In the genomic region with DNA sequence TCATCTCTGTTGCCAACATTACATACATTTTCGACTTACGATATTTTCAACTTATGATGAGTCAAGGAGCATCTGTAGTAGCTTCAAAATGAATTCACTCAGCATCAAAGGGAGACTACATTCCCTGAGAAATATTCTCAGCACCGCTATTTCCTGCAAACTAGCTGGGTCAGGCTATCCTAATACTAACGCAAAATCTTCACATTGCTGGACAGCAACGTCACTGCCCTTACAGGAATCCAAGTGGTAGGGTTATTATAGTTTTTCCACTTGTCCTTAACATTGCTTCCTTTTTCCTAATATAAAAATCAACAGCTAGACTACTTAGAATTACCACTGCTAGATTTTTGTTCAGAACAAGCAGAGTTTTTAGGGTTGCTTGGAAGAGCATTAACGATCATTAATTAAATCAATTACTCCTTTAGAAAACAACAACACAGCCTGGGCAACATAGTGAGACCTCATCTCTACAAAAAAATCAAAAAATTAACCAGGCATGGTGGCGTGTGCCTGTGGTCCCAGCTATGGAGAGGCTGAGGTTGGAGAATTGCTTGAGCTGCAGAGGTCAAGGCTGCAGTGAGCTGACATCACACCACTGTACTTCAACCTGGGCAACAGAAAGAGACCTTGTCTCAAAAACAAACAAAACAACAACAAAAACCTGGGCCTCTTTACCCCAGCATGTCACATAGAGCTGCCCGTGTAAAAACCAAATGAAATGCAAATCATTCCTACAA, we compare ENCODE assay signal across 14 cellular contexts. TPM values are rescaled to one million over a fixed set of nuclear protein-coding genes. Genes with fewer than 3 reads are reported as not detected.
A peak's percentile ranks its signal among the peaks of the same experiment; 100 is the strongest.
DNase-seq lines count a peak whose midpoint lies in the region; ATAC-seq and TF ChIP-seq lines count a peak whose summit lies in the region.
"Had no signal": no experiment of that assay in that cellular context is flagged by ENCODE, and none has a peak within 500 bp of the region (broad histone marks: within the 10 kb centered on the region; RNA-seq: fewer than 3 reads in every experiment).

No MANE protein-coding gene starts in this region.

- intact Hi-C loops in Right ventricle myocardium superior (cut with DNase I) = loop anchor here (10.0 kb wide), 2 partner anchors 68 to 478 kb away; no protein-coding TSS in a partner anchor

- peaks cover 100% of the 10 kb centered on the region for H4K20me1 ChIP-seq in BLaER1

- H3K4me3 Mint-ChIP-seq in WTC11 (no peak overlapping the region), nephron progenitor cell (no peak overlapping the region)

- peaks cover 17% of the 10 kb centered on the region for H3K36me3 ChIP-seq in BLaER1
- H3K36me3 ChIP-seq: tibial artery had no signal

- peaks cover 64% of the 10 kb centered on the region for H3K4me1 Mint-ChIP-seq in WTC11
- peaks cover 48% of the 10 kb centered on the region for H3K4me1 Mint-ChIP-seq in nephron progenitor cell

- no peak for DNase-seq in WTC11 (ENCODE audit: low spot score)
- DNase-seq in Right ventricle myocardium superior = no peak
- DNase-seq in nephron progenitor cell = no peak
- no peak for DNase-seq in NCI-H1436 treated with DMSO at 0.1 percent for 48 hours (lab: John Stamatoyannopoulos, UW)
- no peak for DNase-seq in OCI-M2 (lab: John Stamatoyannopoulos, UW; ENCODE audit: unreplicated experiment)
- DNase-seq in GM10266 (ENCODE audit: extremely low spot score) = no peak
- DNase-seq: CD8-positive, alpha-beta memory T cell; glutamatergic neuron; NCI-H1105 treated with DMSO at 0.1 percent for 48 hours; stimulated activated CD4-positive, alpha-beta T cell treated with anti-CD3 and anti-CD28 coated beads, Interleukin-4, amount 100 ng/mL, for 4 hours; tibial artery had no signal

- no peak for TF ChIP-seq CTCF in WTC11 (IDR thresholded peaks at IDR 0.05)
- TF ChIP-seq CTCF in nephron progenitor cell (IDR thresholded peaks at IDR 0.05) = no peak
- no peak for TF ChIP-seq CTCF in GM10266 (IDR thresholded peaks at IDR 0.05; ENCODE audit: control insufficient read depth, insufficient read depth, low read depth, missing control alignments)

- ATAC-seq in WTC11 (peak; percentile 46), Right ventricle myocardium superior (ENCODE audit: poor library complexity) (peak; percentile 56), GM21529 (IDR thresholded peaks at IDR 0.05; ENCODE audit: unreplicated experiment) (no peak)

- POLR2A ChIA-PET in WTC11 (lab: Charles Lee) = interaction anchor here (1.2 to 2.3 kb wide), 2 partner anchors 11 to 28 kb away, joined by 3 to 7 read pairs; a partner anchor contains a TSS

- H3K4me1 ChIP-seq in BLaER1 = peaks cover 92% of the 10 kb centered on the region

- peak overlapping the region; percentile 23; the same call in 1 of the 2 replicates for H3K27ac ChIP-seq in BLaER1

- H3K27ac Mint-ChIP-seq in WTC11 (peak overlapping the region; percentile 25), nephron progenitor cell (peak overlapping the region; percentile 29)

- H3K4me3 ChIP-seq in BLaER1 = no peak overlapping the region
- H3K4me3 ChIP-seq: tibial artery had no signal

- H3K36me3 Mint-ChIP-seq in WTC11 (no peaks in the 10 kb centered on the region), nephron progenitor cell (ENCODE audit: low read depth) (peaks cover 5% of the 10 kb centered on the region)
- H3K36me3 Mint-ChIP-seq: CD8-positive, alpha-beta memory T cell had no signal

- no peaks in the 10 kb centered on the region for H3K27me3 ChIP-seq in BLaER1
- H3K27me3 ChIP-seq: tibial artery had no signal

- H3K27me3 Mint-ChIP-seq in WTC11 (ENCODE audit: low read depth) = no peaks in the 10 kb centered on the region
- no peaks in the 10 kb centered on the region for H3K27me3 Mint-ChIP-seq in nephron progenitor cell (ENCODE audit: low read depth, poor library complexity)
- H3K27me3 Mint-ChIP-seq: CD8-positive, alpha-beta memory T cell had no signal

- CTCF ChIA-PET in WTC11 (lab: Charles Lee) = interaction anchor here (1.0 kb wide), 2 partner anchors 15 to 515 kb away, joined by 3 to 4 read pairs; no protein-coding TSS in a partner anchor

- H3K9me3 Mint-ChIP-seq in WTC11 (no peaks in the 10 kb centered on the region), nephron progenitor cell (no peaks in the 10 kb centered on the region)
- H3K9me3 Mint-ChIP-seq: CD8-positive, alpha-beta memory T cell; neural crest cell had no signal

- H3K4me2 ChIP-seq in BLaER1 = peak overlapping the region; percentile 46

- H3K9me3 ChIP-seq in BLaER1 = no peaks in the 10 kb centered on the region
- H3K9me3 ChIP-seq: tibial artery had no signal

- H3K9ac ChIP-seq in BLaER1 = peak overlapping the region; percentile 15; the same call in 1 of the 2 replicates

TF ChIP-seq in WTC11, 78 proteins besides CTCF, POLR2A, EP300 and RAD21:
- TF ChIP-seq ZNF121 (CRISPR knock-in tag; IDR thresholded peaks at IDR 0.05) (no peak), GABPB1 (CRISPR knock-in tag; IDR thresholded peaks at IDR 0.05) (peak; percentile 62; the same call in 1 of the 2 replicates)
- TF ChIP-seq, protein P1, sequence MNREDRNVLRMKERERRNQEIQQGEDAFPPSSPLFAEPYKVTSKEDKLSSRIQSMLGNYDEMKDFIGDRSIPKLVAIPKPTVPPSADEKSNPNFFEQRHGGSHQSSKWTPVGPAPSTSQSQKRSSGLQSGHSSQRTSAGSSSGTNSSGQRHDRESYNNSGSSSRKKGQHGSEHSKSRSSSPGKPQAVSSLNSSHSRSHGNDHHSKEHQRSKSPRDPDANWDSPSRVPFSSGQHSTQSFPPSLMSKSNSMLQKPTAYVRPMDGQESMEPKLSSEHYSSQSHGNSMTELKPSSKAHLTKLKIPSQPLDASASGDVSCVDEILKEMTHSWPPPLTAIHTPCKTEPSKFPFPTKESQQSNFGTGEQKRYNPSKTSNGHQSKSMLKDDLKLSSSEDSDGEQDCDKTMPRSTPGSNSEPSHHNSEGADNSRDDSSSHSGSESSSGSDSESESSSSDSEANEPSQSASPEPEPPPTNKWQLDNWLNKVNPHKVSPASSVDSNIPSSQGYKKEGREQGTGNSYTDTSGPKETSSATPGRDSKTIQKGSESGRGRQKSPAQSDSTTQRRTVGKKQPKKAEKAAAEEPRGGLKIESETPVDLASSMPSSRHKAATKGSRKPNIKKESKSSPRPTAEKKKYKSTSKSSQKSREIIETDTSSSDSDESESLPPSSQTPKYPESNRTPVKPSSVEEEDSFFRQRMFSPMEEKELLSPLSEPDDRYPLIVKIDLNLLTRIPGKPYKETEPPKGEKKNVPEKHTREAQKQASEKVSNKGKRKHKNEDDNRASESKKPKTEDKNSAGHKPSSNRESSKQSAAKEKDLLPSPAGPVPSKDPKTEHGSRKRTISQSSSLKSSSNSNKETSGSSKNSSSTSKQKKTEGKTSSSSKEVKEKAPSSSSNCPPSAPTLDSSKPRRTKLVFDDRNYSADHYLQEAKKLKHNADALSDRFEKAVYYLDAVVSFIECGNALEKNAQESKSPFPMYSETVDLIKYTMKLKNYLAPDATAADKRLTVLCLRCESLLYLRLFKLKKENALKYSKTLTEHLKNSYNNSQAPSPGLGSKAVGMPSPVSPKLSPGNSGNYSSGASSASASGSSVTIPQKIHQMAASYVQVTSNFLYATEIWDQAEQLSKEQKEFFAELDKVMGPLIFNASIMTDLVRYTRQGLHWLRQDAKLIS (CRISPR knock-in tag; IDR thresholded peaks at IDR 0.05; ENCODE audit: borderline replicate concordance) = no peak
- TF ChIP-seq, protein P2, sequence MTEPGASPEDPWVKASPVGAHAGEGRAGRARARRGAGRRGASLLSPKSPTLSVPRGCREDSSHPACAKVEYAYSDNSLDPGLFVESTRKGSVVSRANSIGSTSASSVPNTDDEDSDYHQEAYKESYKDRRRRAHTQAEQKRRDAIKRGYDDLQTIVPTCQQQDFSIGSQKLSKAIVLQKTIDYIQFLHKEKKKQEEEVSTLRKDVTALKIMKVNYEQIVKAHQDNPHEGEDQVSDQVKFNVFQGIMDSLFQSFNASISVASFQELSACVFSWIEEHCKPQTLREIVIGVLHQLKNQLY (CRISPR knock-in tag; IDR thresholded peaks at IDR 0.05) = no peak

RNA-seq across cellular contexts. Expression of a gene that starts 6.9 kb away (rescaled TPM):
- total RNA-seq in WTC11 (2021) = 128 to 133 TPM (median 130 TPM) in 3 replicates
- total RNA-seq in Right ventricle myocardium superior = 69.7 TPM

RNA-seq across cellular contexts. Expression of a gene that starts 28.5 kb away (rescaled TPM):
- total RNA-seq in WTC11 (2021) (27.0 to 29.9 TPM (median 29.6 TPM) in 3 replicates), Right ventricle myocardium superior (40.3 TPM)
